In the genomic region with DNA sequence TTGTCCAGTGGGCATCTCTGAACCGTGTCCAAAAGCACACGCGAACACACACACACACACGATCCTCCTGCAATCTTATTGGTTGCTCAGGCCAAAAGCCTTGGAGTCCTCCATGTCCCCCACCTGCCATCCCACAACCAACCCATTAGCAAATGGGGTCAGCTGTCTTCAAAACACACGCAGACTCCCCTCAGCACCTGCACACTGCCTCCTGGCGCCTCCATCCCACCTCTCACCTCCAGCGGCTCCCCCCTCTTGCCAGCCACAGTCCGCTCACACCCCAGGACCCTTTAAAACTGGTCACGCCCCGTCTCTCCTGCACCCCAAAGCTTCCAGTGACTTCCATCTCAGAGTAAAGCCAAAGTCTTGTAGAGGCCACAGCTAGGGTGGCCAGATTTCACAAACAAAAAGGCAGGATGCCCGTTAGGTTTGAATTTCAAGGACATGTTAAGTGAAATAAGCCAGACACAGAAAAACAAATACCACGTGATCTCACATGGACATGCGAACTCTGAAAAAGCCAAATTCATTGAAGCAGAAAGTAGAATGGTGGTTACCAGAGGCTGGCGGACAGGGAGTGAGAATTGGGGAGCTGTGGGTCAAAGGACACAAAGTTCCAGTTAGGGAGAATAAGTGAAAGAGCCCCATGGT, we compare ENCODE assay signal across 1 cellular context.
A peak's percentile ranks its signal among the peaks of the same experiment; 100 is the strongest.
TF ChIP-seq lines count a peak whose summit lies in the region.

No MANE protein-coding gene starts in this region.

TF ChIP-seq in HepG2, 621 proteins besides CTCF, POLR2A, EP300 and RAD21:
- TF ChIP-seq, protein P1, sequence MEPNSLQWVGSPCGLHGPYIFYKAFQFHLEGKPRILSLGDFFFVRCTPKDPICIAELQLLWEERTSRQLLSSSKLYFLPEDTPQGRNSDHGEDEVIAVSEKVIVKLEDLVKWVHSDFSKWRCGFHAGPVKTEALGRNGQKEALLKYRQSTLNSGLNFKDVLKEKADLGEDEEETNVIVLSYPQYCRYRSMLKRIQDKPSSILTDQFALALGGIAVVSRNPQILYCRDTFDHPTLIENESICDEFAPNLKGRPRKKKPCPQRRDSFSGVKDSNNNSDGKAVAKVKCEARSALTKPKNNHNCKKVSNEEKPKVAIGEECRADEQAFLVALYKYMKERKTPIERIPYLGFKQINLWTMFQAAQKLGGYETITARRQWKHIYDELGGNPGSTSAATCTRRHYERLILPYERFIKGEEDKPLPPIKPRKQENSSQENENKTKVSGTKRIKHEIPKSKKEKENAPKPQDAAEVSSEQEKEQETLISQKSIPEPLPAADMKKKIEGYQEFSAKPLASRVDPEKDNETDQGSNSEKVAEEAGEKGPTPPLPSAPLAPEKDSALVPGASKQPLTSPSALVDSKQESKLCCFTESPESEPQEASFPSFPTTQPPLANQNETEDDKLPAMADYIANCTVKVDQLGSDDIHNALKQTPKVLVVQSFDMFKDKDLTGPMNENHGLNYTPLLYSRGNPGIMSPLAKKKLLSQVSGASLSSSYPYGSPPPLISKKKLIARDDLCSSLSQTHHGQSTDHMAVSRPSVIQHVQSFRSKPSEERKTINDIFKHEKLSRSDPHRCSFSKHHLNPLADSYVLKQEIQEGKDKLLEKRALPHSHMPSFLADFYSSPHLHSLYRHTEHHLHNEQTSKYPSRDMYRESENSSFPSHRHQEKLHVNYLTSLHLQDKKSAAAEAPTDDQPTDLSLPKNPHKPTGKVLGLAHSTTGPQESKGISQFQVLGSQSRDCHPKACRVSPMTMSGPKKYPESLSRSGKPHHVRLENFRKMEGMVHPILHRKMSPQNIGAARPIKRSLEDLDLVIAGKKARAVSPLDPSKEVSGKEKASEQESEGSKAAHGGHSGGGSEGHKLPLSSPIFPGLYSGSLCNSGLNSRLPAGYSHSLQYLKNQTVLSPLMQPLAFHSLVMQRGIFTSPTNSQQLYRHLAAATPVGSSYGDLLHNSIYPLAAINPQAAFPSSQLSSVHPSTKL (CRISPR knock-in tag; IDR thresholded peaks at IDR 0.05), result 0 out of 2 replicates have a peak, but pooled peaks have one; percentile 21
